In the genomic region with DNA sequence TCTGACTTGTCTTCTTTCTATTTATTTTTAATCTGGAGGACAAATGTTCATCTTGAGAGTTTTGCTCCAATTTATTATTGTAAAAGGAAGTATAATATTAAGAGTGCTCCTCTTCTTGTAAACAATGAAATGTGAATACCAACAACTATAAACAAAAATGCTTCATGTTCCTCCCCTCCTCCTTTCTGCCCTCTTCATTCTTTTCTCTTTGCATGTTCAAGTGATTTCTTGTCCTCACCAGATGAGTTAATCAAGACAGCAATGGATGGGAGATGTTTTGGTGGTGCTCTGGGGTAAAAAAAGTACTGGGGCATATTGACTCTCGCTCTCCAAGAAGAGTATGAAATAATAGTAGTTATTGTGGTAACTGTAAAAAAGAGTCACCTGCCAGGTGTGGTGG, we compare ENCODE assay signal across 15 cellular contexts.
DNase-seq lines count a peak whose midpoint lies in the region; ATAC-seq and TF ChIP-seq lines count a peak whose summit lies in the region.
"Had no signal": no experiment of that assay in that cellular context is flagged by ENCODE, and none has a peak within 500 bp of the region (broad histone marks: within the 10 kb centered on the region; RNA-seq: fewer than 3 reads in every experiment).

No MANE protein-coding gene starts in this region.

- ATAC-seq in RWPE2 (ENCODE audit: low read depth) (no peak), HG02981 (IDR thresholded peaks at IDR 0.05; ENCODE audit: unreplicated experiment) (no peak)
- ATAC-seq in stimulated activated memory B cell treated with anti-CD40 and anti-IgM and Interleukin-4, amounts not matched to agents 10 μg/mL and 1 μg/mL and 100 μg/mL, for 72 hours, result no peak
- ATAC-seq: HCT116 had no signal

- peak overlapping the region; percentile 85 for H3K27ac Mint-ChIP-seq in stimulated activated memory B cell treated with anti-CD40 and anti-IgM and Interleukin-4, amounts not matched to agents 10 μg/mL and 1 μg/mL and 100 μg/mL, for 72 hours

- H3K9me3 ChIP-seq in BLaER1 (no peaks in the 10 kb centered on the region), RWPE2 (ENCODE audit: severe bottlenecking) (no peaks in the 10 kb centered on the region)
- H3K9me3 ChIP-seq: BE2C had no signal

- H3K27me3 Mint-ChIP-seq in stimulated activated memory B cell treated with anti-CD40 and anti-IgM and Interleukin-4, amounts not matched to agents 10 μg/mL and 1 μg/mL and 100 μg/mL, for 72 hours, result no peaks in the 10 kb centered on the region

- TF ChIP-seq CTCF in RWPE2 (IDR thresholded peaks at IDR 0.05; ENCODE audit: poor library complexity, severe bottlenecking), result no peak

- peaks cover 7% of the 10 kb centered on the region for H3K36me3 Mint-ChIP-seq in stimulated activated memory B cell treated with anti-CD40 and anti-IgM and Interleukin-4, amounts not matched to agents 10 μg/mL and 1 μg/mL and 100 μg/mL, for 72 hours

- peak overlapping the region; percentile 68 for H3K27ac ChIP-seq in BLaER1
- peak overlapping the region; percentile 69 for H3K27ac ChIP-seq in RWPE2 (ENCODE audit: poor library complexity, severe bottlenecking)

- peaks cover 80% of the 10 kb centered on the region for H3K4me1 Mint-ChIP-seq in stimulated activated memory B cell treated with anti-CD40 and anti-IgM and Interleukin-4, amounts not matched to agents 10 μg/mL and 1 μg/mL and 100 μg/mL, for 72 hours

- H3K4me1 ChIP-seq in BLaER1, result peaks cover 92% of the 10 kb centered on the region
- peaks cover 31% of the 10 kb centered on the region for H3K4me1 ChIP-seq in RWPE2 (ENCODE audit: insufficient read depth, poor library complexity, severe bottlenecking)

- H3K36me3 ChIP-seq in BLaER1 (no peaks in the 10 kb centered on the region), RWPE2 (ENCODE audit: low read depth) (no peaks in the 10 kb centered on the region)
- H3K36me3 ChIP-seq: BE2C had no signal

- no peak for DNase-seq in RWPE2 (ENCODE audit: low spot score)
- DNase-seq in iris pigment epithelial cell (ENCODE audit: low read depth), result peak; percentile 56
- no peak for DNase-seq in NCI-H446 treated with DMSO at 0.1 percent for 48 hours (lab: John Stamatoyannopoulos, UW)
- DNase-seq in activated naive CD4-positive, alpha-beta T cell treated with anti-CD3 and anti-CD28 coated beads, Interleukin-2, amount 50 U/mL, for 16 hours, result no peak
- DNase-seq in NCI-H146 treated with DMSO at 0.1 percent for 48 hours (lab: John Stamatoyannopoulos, UW; ENCODE audit: unreplicated experiment), result no peak
- DNase-seq: BE2C; DMS79 treated with DMSO at 0.1 percent for 48 hours; effector CD4-positive, alpha-beta T cell; glutamatergic neuron; NCI-H1092; stimulated activated CD4-positive, alpha-beta T cell treated with anti-CD3 and anti-CD28 coated beads, Interleukin-2, amount 100 ng/mL, for 24 hours had no signal

- H3K9me3 Mint-ChIP-seq in stimulated activated memory B cell treated with anti-CD40 and anti-IgM and Interleukin-4, amounts not matched to agents 10 μg/mL and 1 μg/mL and 100 μg/mL, for 72 hours, result no peaks in the 10 kb centered on the region

- no peaks in the 10 kb centered on the region for H3K27me3 ChIP-seq in BLaER1
- no peaks in the 10 kb centered on the region for H3K27me3 ChIP-seq in RWPE2 (ENCODE audit: insufficient read depth, poor library complexity, severe bottlenecking)
- H3K27me3 ChIP-seq: BE2C had no signal

- H3K4me3 ChIP-seq in BLaER1 (no peak overlapping the region), RWPE2 (ENCODE audit: severe bottlenecking) (no peak overlapping the region)

- no peak overlapping the region for H3K4me3 Mint-ChIP-seq in stimulated activated memory B cell treated with anti-CD40 and anti-IgM and Interleukin-4, amounts not matched to agents 10 μg/mL and 1 μg/mL and 100 μg/mL, for 72 hours

- no peak overlapping the region for H3K9ac ChIP-seq in BLaER1

- no peaks in the 10 kb centered on the region for H4K20me1 ChIP-seq in BLaER1

- peak overlapping the region; percentile 83 for H3K4me2 ChIP-seq in BLaER1
